ENCODE assay signal across 9 cellular contexts in genomic region chr18:78984941-78985784, GRCh38. TPM values are rescaled to one million over a fixed set of nuclear protein-coding genes. Genes with fewer than 3 reads are reported as not detected.
A peak's percentile ranks its signal among the peaks of the same experiment; 100 is the strongest.
DNase-seq lines count a peak whose midpoint lies in the region; ATAC-seq and TF ChIP-seq lines count a peak whose summit lies in the region.
"Had no signal": no experiment of that assay in that cellular context is flagged by ENCODE, and none has a peak within 500 bp of the region (broad histone marks: within the 10 kb centered on the region; RNA-seq: fewer than 3 reads in every experiment).

No MANE protein-coding gene starts in this region.

- POLR2A ChIA-PET in Panc1 (lab: Charles Lee) = no interaction called here

- no peaks in the 10 kb centered on the region for H3K9me3 ChIP-seq in Panc1 (ENCODE audit: control insufficient read depth, insufficient read depth, low read depth, low read length)

- CTCF ChIA-PET in Panc1 (lab: Charles Lee) = interaction anchor here (0.6 to 1.7 kb wide), 3 partner anchors 77 to 112 kb away, joined by 3 to 7 read pairs (median 6); no protein-coding TSS in a partner anchor

- in situ Hi-C loops in Panc1 (cut with HindIII; ENCODE audit: low pct_unique_long_range_greater_than_20kb, low sequenced_read_pairs) = no loop called here

- H3K27me3 ChIP-seq in Panc1 (ENCODE audit: control insufficient read depth, insufficient read depth, low read length) = peaks cover 37% of the 10 kb centered on the region

- H3K4me1 ChIP-seq in Panc1 (ENCODE audit: control insufficient read depth, insufficient read depth, low read length) = peaks cover 12% of the 10 kb centered on the region
- H3K4me1 ChIP-seq: BLaER1 treated with 17β-estradiol and CSF1 and Interleukin-3, amounts not matched to agents 10 nM and 100 nM had no signal

- BruUV-seq in Panc1 (replicated peaks; lab: Mats Ljungman, UMichigan) = no TSS peak

- H3K4me3 ChIP-seq in Panc1 (ENCODE audit: low read depth in 2 of 2, low read length in 2 of 2) = peak overlapping the region in 1 of 2 experiments; percentile 2; a peak in 1 of 4 replicates
- H3K4me3 ChIP-seq: BLaER1 treated with 17β-estradiol and CSF1 and Interleukin-3, amounts not matched to agents 10 nM and 100 nM had no signal

- DNase-seq in SKM-1 treated with dmso at 0.1 percent for 144 hours (lab: John Stamatoyannopoulos, UW; ENCODE audit: unreplicated experiment) (peak; percentile 36), SKM-1 (lab: John Stamatoyannopoulos, UW; ENCODE audit: unreplicated experiment) (no peak), Panc1 (ENCODE audit: low read depth, low spot score) (peak; percentile 50), foreskin melanocyte (peak; percentile 22), epidermal melanocyte (ENCODE audit: insufficient read length, low spot score) (no peak)
- peak; percentile 8 for DNase-seq in stimulated activated naive CD8-positive, alpha-beta T cell treated with anti-CD3 and anti-CD28 coated beads, Interleukin-15, Interleukin-2, amounts not matched to agents 100 U/mL and 50 U/mL, for 24 hours
- DNase-seq in activated CD8-positive, alpha-beta memory T cell treated with anti-CD3 and anti-CD28 coated beads for 24 hours = no peak

- H3K27ac ChIP-seq in Panc1 (ENCODE audit: low read length) = no peak overlapping the region
- H3K27ac ChIP-seq: BLaER1 treated with 17β-estradiol and CSF1 and Interleukin-3, amounts not matched to agents 10 nM and 100 nM had no signal

- ATAC-seq in HG03442 (IDR thresholded peaks at IDR 0.05; ENCODE audit: unreplicated experiment) (peak; percentile 72), Panc1 (peak; percentile 91)
- ATAC-seq in stimulated activated naive CD8-positive, alpha-beta T cell treated with anti-CD3 and anti-CD28 coated beads, Interleukin-15, Interleukin-2, amounts not matched to agents 100 U/mL and 50 U/mL, for 24 hours = no peak

- TF ChIP-seq CTCF in Panc1 (IDR thresholded peaks at IDR 0.05) = peak; percentile 75

- no peaks in the 10 kb centered on the region for H3K36me3 ChIP-seq in Panc1 (ENCODE audit: control insufficient read depth, insufficient read depth, low read length)
- H3K36me3 ChIP-seq: BLaER1 treated with 17β-estradiol and CSF1 and Interleukin-3, amounts not matched to agents 10 nM and 100 nM had no signal

- intact Hi-C loops in Panc1 (cut with micrococcal nuclease; ENCODE audit: unreplicated experiment) = loop anchor here (5.0 to 10.0 kb wide), 5 partner anchors 108 to 1070 kb away; no protein-coding TSS in a partner anchor

RNA-seq across cellular contexts. Expression of gene SALL3, which starts 5.5 kb away (rescaled TPM):
- total RNA-seq in Panc1 (2021; ENCODE audit: unreplicated experiment) = not detected
- polyA plus RNA-seq in Panc1 (2012; ENCODE audit: insufficient read length) = not detected

Comparison
In these comparisons a context has a peak if more than half of its experiments do, and no peak if none do; other contexts are left out.
1. DNase-seq: peak in SKM-1 treated with dmso at 0.1 percent for 144 hours (single experiment), Panc1 (single experiment), foreskin melanocyte (single experiment) and stimulated activated naive CD8-positive, alpha-beta T cell treated with anti-CD3 and anti-CD28 coated beads, Interleukin-15, Interleukin-2, amounts not matched to agents 100 U/mL and 50 U/mL, for 24 hours (single experiment); none in SKM-1 (single experiment), epidermal melanocyte (single experiment) and activated CD8-positive, alpha-beta memory T cell treated with anti-CD3 and anti-CD28 coated beads for 24 hours (single experiment).